ENCODE assay signal across 11 cellular contexts in genomic region chr7:22663319-22663718, GRCh38.
A peak's percentile ranks its signal among the peaks of the same experiment; 100 is the strongest.
DNase-seq lines count a peak whose midpoint lies in the region; ATAC-seq and TF ChIP-seq lines count a peak whose summit lies in the region.
"Had no signal": no experiment of that assay in that cellular context is flagged by ENCODE, and none has a peak within 500 bp of the region (broad histone marks: within the 10 kb centered on the region; RNA-seq: fewer than 3 reads in every experiment).

No MANE protein-coding gene starts in this region.

- no peaks in the 10 kb centered on the region for H3F3A ChIP-seq in neural progenitor cell (ENCODE audit: low read depth)

- H4K20me1 ChIP-seq in neural progenitor cell (ENCODE audit: low read depth), result no peaks in the 10 kb centered on the region
- no peaks in the 10 kb centered on the region for H4K20me1 ChIP-seq in hepatocyte (ENCODE audit: insufficient read depth, poor library complexity, severe bottlenecking)

- H3K9me3 ChIP-seq in mesodermal cell (ENCODE audit: control insufficient read depth, low read length) (no peaks in the 10 kb centered on the region), neural progenitor cell (ENCODE audit: low read depth) (no peaks in the 10 kb centered on the region), vagina (no peaks in the 10 kb centered on the region), hepatocyte (ENCODE audit: low read depth) (no peaks in the 10 kb centered on the region)
- H3K9me3 ChIP-seq: lower lobe of right lung, transverse colon had no signal

- no peak overlapping the region for H3K4me2 ChIP-seq in neural progenitor cell
- no peak overlapping the region for H3K4me2 ChIP-seq in hepatocyte

- TF ChIP-seq CTCF in HFFc6 (IDR thresholded peaks at IDR 0.05), result no peak
- no peak for TF ChIP-seq CTCF in neural progenitor cell (IDR thresholded peaks at IDR 0.05)
- TF ChIP-seq CTCF in vagina (IDR thresholded peaks at IDR 0.05), result no peak
- TF ChIP-seq CTCF in hepatocyte (IDR thresholded peaks at IDR 0.05; ENCODE audit: poor library complexity), result no peak

- H3K4me3 Mint-ChIP-seq in HFFc6 (0 out of 2 replicates have a peak overlapping the region, but pooled peaks have one; percentile 22), neural progenitor cell (no peak overlapping the region)
- H3K4me3 Mint-ChIP-seq in activated T-helper 2 cell treated with anti-CD3 and anti-CD28 coated beads, Interferon-gamma antibody, Interleukin-2, Interleukin-4, amounts not matched to agents 10 μg/mL and 5 μg/mL and 100 μg/mL, durations not matched to agents 14 hours and 24 hours and 36 hours (ENCODE audit: low read depth), result no peak overlapping the region

- H3K4me1 Mint-ChIP-seq in HFFc6 (ENCODE audit: low read depth) (peaks cover 77% of the 10 kb centered on the region), neural progenitor cell (no peaks in the 10 kb centered on the region)
- peaks cover 61% of the 10 kb centered on the region for H3K4me1 Mint-ChIP-seq in activated T-helper 2 cell treated with anti-CD3 and anti-CD28 coated beads, Interferon-gamma antibody, Interleukin-2, Interleukin-4, amounts not matched to agents 10 μg/mL and 5 μg/mL and 100 μg/mL, durations not matched to agents 14 hours and 24 hours and 36 hours (ENCODE audit: low read depth)

- DNase-seq in EH (ENCODE audit: low read depth) (peak; percentile 79), HFFc6 (peak; percentile 35), neural progenitor cell (ENCODE audit: low spot score) (no peak), vagina (ENCODE audit: extremely low spot score in 2 of 2) (no peak), hepatocyte (ENCODE audit: low spot score) (no peak)
- no peak for DNase-seq in activated T-helper 2 cell treated with anti-CD3 and anti-CD28 coated beads, Interferon-gamma antibody, Interleukin-2, Interleukin-4, amounts not matched to agents 10 μg/mL and 5 μg/mL and 100 μg/mL, durations not matched to agents 14 hours and 24 hours and 36 hours (ENCODE audit: low spot score)
- DNase-seq: activated effector memory CD4-positive, alpha-beta T cell treated with anti-CD3 and anti-CD28 coated beads, Interleukin-2, amount 50 U/mL, for 16 hours; lower lobe of right lung; transverse colon had no signal

- no peak for TF ChIP-seq POLR2A in vagina (IDR thresholded peaks at IDR 0.05)

- H3K9me3 Mint-ChIP-seq in HFFc6 (no peaks in the 10 kb centered on the region), neural progenitor cell (no peaks in the 10 kb centered on the region)
- peaks cover 6% of the 10 kb centered on the region for H3K9me3 Mint-ChIP-seq in activated T-helper 2 cell treated with anti-CD3 and anti-CD28 coated beads, Interferon-gamma antibody, Interleukin-2, Interleukin-4, amounts not matched to agents 10 μg/mL and 5 μg/mL and 100 μg/mL, durations not matched to agents 14 hours and 24 hours and 36 hours

- H3K79me2 ChIP-seq in neural progenitor cell (ENCODE audit: low read depth) (no peaks in the 10 kb centered on the region), hepatocyte (no peaks in the 10 kb centered on the region)

- H3K27ac Mint-ChIP-seq in HFFc6, result peak overlapping the region; percentile 81
- peak overlapping the region; percentile 36 for H3K27ac Mint-ChIP-seq in activated T-helper 2 cell treated with anti-CD3 and anti-CD28 coated beads, Interferon-gamma antibody, Interleukin-2, Interleukin-4, amounts not matched to agents 10 μg/mL and 5 μg/mL and 100 μg/mL, durations not matched to agents 14 hours and 24 hours and 36 hours
- no peak overlapping the region for H3K27ac Mint-ChIP-seq in neural progenitor cell

- H3K36me3 ChIP-seq in mesodermal cell (ENCODE audit: control insufficient read depth, insufficient read depth, low read length) (no peaks in the 10 kb centered on the region), neural progenitor cell (no peaks in the 10 kb centered on the region), vagina (no peaks in the 10 kb centered on the region), hepatocyte (replicated peaks; ENCODE audit: insufficient read depth, low read depth) (no peaks in the 10 kb centered on the region)
- H3K36me3 ChIP-seq: lower lobe of right lung, transverse colon had no signal

- no peak overlapping the region for H3K9ac ChIP-seq in neural progenitor cell

- 92 to 94% methylated on average over 2 of the region's 2 CpGs for WGBS in mesodermal cell (ENCODE audit: insufficient coverage in 2 of 2), 2 experiments
- WGBS in hepatocyte (ENCODE audit: low lambda C conversion rate, missing lambda C conversion rate), result 82% methylated on average over 2 of the region's 2 CpGs

- H3K4me3 ChIP-seq in mesodermal cell (ENCODE audit: extremely low read depth, insufficient read depth, low read length, poor library complexity, severe bottlenecking) (no peak overlapping the region), neural progenitor cell (no peak overlapping the region), vagina (no peak overlapping the region), hepatocyte (no peak overlapping the region)
- H3K4me3 ChIP-seq: lower lobe of right lung, transverse colon had no signal

- no peaks in the 10 kb centered on the region for H3K27me3 ChIP-seq in neural progenitor cell
- no peaks in the 10 kb centered on the region for H3K27me3 ChIP-seq in vagina
- no peaks in the 10 kb centered on the region for H3K27me3 ChIP-seq in hepatocyte
- H3K27me3 ChIP-seq: transverse colon had no signal

- no peaks in the 10 kb centered on the region for H3K9me2 ChIP-seq in hepatocyte (replicated peaks; ENCODE audit: insufficient read depth)

- H3K27ac ChIP-seq in mesodermal cell (ENCODE audit: low read depth, low read length, severe bottlenecking), result peak overlapping the region; percentile 26
- no peak overlapping the region for H3K27ac ChIP-seq in neural progenitor cell
- H3K27ac ChIP-seq in vagina, result no peak overlapping the region
- no peak overlapping the region for H3K27ac ChIP-seq in hepatocyte
- H3K27ac ChIP-seq: lower lobe of right lung, transverse colon had no signal

- intact Hi-C loops in activated T-helper 2 cell treated with anti-CD3 and anti-CD28 coated beads, Interferon-gamma antibody, Interleukin-2, Interleukin-4, amounts not matched to agents 10 μg/mL and 5 μg/mL and 100 μg/mL, durations not matched to agents 14 hours and 24 hours and 36 hours (cut with micrococcal nuclease), result loop anchor here (2.0 to 10.0 kb wide), 5 partner anchors 13 to 931 kb away; partner anchors contain the start of genes CCDC126 and CDCA7L
- intact Hi-C loops in vagina (cut with DNase I), result no loop called here

- peaks cover 3% of the 10 kb centered on the region; the same call in 1 of the 2 replicates for H3K36me3 Mint-ChIP-seq in HFFc6 (ENCODE audit: low read depth)
- peaks cover 12% of the 10 kb centered on the region for H3K36me3 Mint-ChIP-seq in activated T-helper 2 cell treated with anti-CD3 and anti-CD28 coated beads, Interferon-gamma antibody, Interleukin-2, Interleukin-4, amounts not matched to agents 10 μg/mL and 5 μg/mL and 100 μg/mL, durations not matched to agents 14 hours and 24 hours and 36 hours (ENCODE audit: low read depth)
- no peaks in the 10 kb centered on the region for H3K36me3 Mint-ChIP-seq in neural progenitor cell

- H2AFZ ChIP-seq in neural progenitor cell (replicated peaks) (no peak overlapping the region), hepatocyte (no peak overlapping the region)

- H3K27me3 Mint-ChIP-seq in HFFc6 (ENCODE audit: insufficient read depth) (no peaks in the 10 kb centered on the region), neural progenitor cell (ENCODE audit: insufficient read depth, low read depth) (no peaks in the 10 kb centered on the region)
- peaks cover 31% of the 10 kb centered on the region for H3K27me3 Mint-ChIP-seq in activated T-helper 2 cell treated with anti-CD3 and anti-CD28 coated beads, Interferon-gamma antibody, Interleukin-2, Interleukin-4, amounts not matched to agents 10 μg/mL and 5 μg/mL and 100 μg/mL, durations not matched to agents 14 hours and 24 hours and 36 hours (ENCODE audit: low read depth)

- no peak for ATAC-seq in GM21390 (IDR thresholded peaks at IDR 0.05; ENCODE audit: unreplicated experiment)

- peaks cover 25% of the 10 kb centered on the region for H3K4me1 ChIP-seq in mesodermal cell (ENCODE audit: control insufficient read depth, insufficient read depth, low read length, poor library complexity, severe bottlenecking)
- H3K4me1 ChIP-seq in neural progenitor cell, result no peaks in the 10 kb centered on the region
- no peaks in the 10 kb centered on the region for H3K4me1 ChIP-seq in vagina
- H3K4me1 ChIP-seq in hepatocyte (ENCODE audit: insufficient read depth), result peaks cover 5% of the 10 kb centered on the region
- H3K4me1 ChIP-seq: transverse colon had no signal

Comparison
In these comparisons a context has a peak if more than half of its experiments do, and no peak if none do; other contexts are left out.
1. DNase-seq: peak in EH (single experiment) and HFFc6 (single experiment); none in activated T-helper 2 cell treated with anti-CD3 and anti-CD28 coated beads, Interferon-gamma antibody, Interleukin-2, Interleukin-4, amounts not matched to agents 10 μg/mL and 5 μg/mL and 100 μg/mL, durations not matched to agents 14 hours and 24 hours and 36 hours (single experiment), neural progenitor cell (single experiment), vagina (0 of 2) and hepatocyte (single experiment).